8 cellular contexts compared by ENCODE assay signal in genomic region chr12:96397756-96398421, GRCh38. TPM values are rescaled to one million over a fixed set of nuclear protein-coding genes. Genes with fewer than 3 reads are reported as not detected.
DNase-seq lines count a peak whose midpoint lies in the region; TF ChIP-seq lines count a peak whose summit lies in the region.

No MANE protein-coding gene starts in this region.

- H3K27ac ChIP-seq in SJCRH30, result no peak overlapping the region

- no peaks in the 10 kb centered on the region for H3K9me3 ChIP-seq in SJCRH30 (replicated peaks)

- H3K4me1 ChIP-seq in SJCRH30, result peaks cover 9% of the 10 kb centered on the region

- H3K27me3 ChIP-seq in GM06990 (replicated peaks; ENCODE audit: control insufficient read depth, insufficient read depth, low read length), result no peaks in the 10 kb centered on the region
- H3K27me3 ChIP-seq in SJCRH30, result no peaks in the 10 kb centered on the region

- no peak for TF ChIP-seq POLR2A in erythroblast (IDR thresholded peaks at IDR 0.05; ENCODE audit: low read length)

- no peaks in the 10 kb centered on the region for H3K36me3 ChIP-seq in GM06990 (ENCODE audit: control insufficient read depth, insufficient read depth, low read length)
- H3K36me3 ChIP-seq in SJCRH30, result no peaks in the 10 kb centered on the region

- peak overlapping the region; percentile 84 for H3K4me3 ChIP-seq in GM06990 (replicated peaks; ENCODE audit: low read depth, low read length)
- H3K4me3 ChIP-seq in SJCRH30, result peak overlapping the region; percentile 96

- no peak for DNase-seq in GM06990 (ENCODE audit: extremely low read depth, insufficient read length)
- DNase-seq in SJCRH30, result peak in 1 of 2 experiments; percentile 9
- DNase-seq in erythroblast (lab: John Stamatoyannopoulos, UW), result peak; percentile 7 to 21
- DNase-seq in putamen (ENCODE audit: low spot score), result peak; percentile 30
- no peak for DNase-seq in NOMO-1 treated with dmso at 0.1 percent for 144 hours (lab: John Stamatoyannopoulos, UW; ENCODE audit: unreplicated experiment)
- DNase-seq in foreskin melanocyte, result no peak
- DNase-seq in NCI-H146 (lab: John Stamatoyannopoulos, UW), result no peak
- no peak for DNase-seq in stimulated activated CD4-positive, alpha-beta T cell treated with anti-CD3 and anti-CD28 coated beads, Interleukin-4, amount 100 ng/mL, for 24 hours

- TF ChIP-seq CTCF in GM06990 (IDR thresholded peaks at IDR 0.05; ENCODE audit: insufficient read depth, low read length, poor library complexity, severe bottlenecking), result no peak

RNA-seq across cellular contexts. Expression of gene CDK17, which starts 2.4 kb away (rescaled TPM):
- total RNA-seq in SJCRH30 (2014; rRNA removed; shearing (Covaris generic)), result 20.7 and 28.0 TPM in 2 replicates

Comparison
In these comparisons a context has a peak if more than half of its experiments do, and no peak if none do; other contexts are left out.
1. DNase-seq: peak in erythroblast (2 of 2) and putamen (single experiment); none in GM06990 (single experiment), NOMO-1 treated with dmso at 0.1 percent for 144 hours (single experiment), foreskin melanocyte (single experiment), NCI-H146 (single experiment) and stimulated activated CD4-positive, alpha-beta T cell treated with anti-CD3 and anti-CD28 coated beads, Interleukin-4, amount 100 ng/mL, for 24 hours (single experiment).